ENCODE assay signal across 9 cellular contexts in genomic region chr14:64761441-64762043, GRCh38. TPM values are rescaled to one million over a fixed set of nuclear protein-coding genes. Genes with fewer than 3 reads are reported as not detected.
DNase-seq lines count a peak whose midpoint lies in the region; ATAC-seq, FAIRE-seq and TF ChIP-seq lines count a peak whose summit lies in the region.
"Had no signal": no experiment of that assay in that cellular context is flagged by ENCODE, and none has a peak within 500 bp of the region (broad histone marks: within the 10 kb centered on the region; RNA-seq: fewer than 3 reads in every experiment).

No MANE protein-coding gene starts in this region.

- DNase-seq in DMS 273 (lab: John Stamatoyannopoulos, UW; ENCODE audit: unreplicated experiment) (peak; percentile 61), DMS 273 treated with DMSO at 0.1 percent for 48 hours (lab: John Stamatoyannopoulos, UW) (no peak), astrocyte (ENCODE audit: low read depth) (no peak), immature natural killer cell (no peak), suprapubic skin (ENCODE audit: low spot score in 2 of 2) (no peak), DMS153 (lab: John Stamatoyannopoulos, UW) (no peak)
- no peak for DNase-seq in stimulated activated naive CD4-positive, alpha-beta T cell (lab: John Stamatoyannopoulos, UW)
- DNase-seq: 8988T had no signal

- H3K27me3 Mint-ChIP-seq in astrocyte (ENCODE audit: low read depth, unreplicated experiment) = no peaks in the 10 kb centered on the region
- peaks cover 5 to 47% (median 32%) of the 10 kb centered on the region in 3 donors for H3K27me3 Mint-ChIP-seq in immature natural killer cell (ENCODE audit: low read depth in 3 of 3)

- H3K36me3 ChIP-seq in astrocyte (ENCODE audit: insufficient read depth, low read length) (no peaks in the 10 kb centered on the region), suprapubic skin (no peaks in the 10 kb centered on the region)

- peak overlapping the region; percentile 69 for H3K27ac ChIP-seq in astrocyte (ENCODE audit: low read depth, low read length)
- H3K27ac ChIP-seq in suprapubic skin = peak overlapping the region; percentile 65

- H3K9me3 ChIP-seq in astrocyte (ENCODE audit: insufficient read depth, low read depth, low read length) (no peaks in the 10 kb centered on the region), suprapubic skin (no peaks in the 10 kb centered on the region)

- peak overlapping the region; percentile 79 for H3K27ac Mint-ChIP-seq in astrocyte (ENCODE audit: unreplicated experiment)
- H3K27ac Mint-ChIP-seq in immature natural killer cell = peak overlapping the region in 4 of 6 donors; percentile 51 to 78 (median 66)

- H2AFZ ChIP-seq in astrocyte (ENCODE audit: low read depth, low read length) = peak overlapping the region; percentile 18

- no peak for TF ChIP-seq CTCF in astrocyte (IDR thresholded peaks at IDR 0.05; ENCODE audit: insufficient read depth, low read depth, low read length)
- TF ChIP-seq CTCF in suprapubic skin (IDR thresholded peaks at IDR 0.05) = no peak

- H3K4me1 ChIP-seq in astrocyte (ENCODE audit: insufficient read depth, low read length) (peaks cover 65% of the 10 kb centered on the region), suprapubic skin (peaks cover 75% of the 10 kb centered on the region)

- H3K4me1 Mint-ChIP-seq in astrocyte (ENCODE audit: low read depth, unreplicated experiment) = peaks cover 72% of the 10 kb centered on the region
- peaks cover 82 to 83% of the 10 kb centered on the region in 2 donors for H3K4me1 Mint-ChIP-seq in immature natural killer cell

- H3K36me3 Mint-ChIP-seq in astrocyte (ENCODE audit: low read depth, unreplicated experiment) = no peaks in the 10 kb centered on the region
- H3K36me3 Mint-ChIP-seq in immature natural killer cell = no peaks in the 10 kb centered on the region

- no peak for TF ChIP-seq EP300 in suprapubic skin (IDR thresholded peaks at IDR 0.05)

- 31% methylated on average over 4 of the region's 5 CpGs for WGBS in suprapubic skin

- no peak for ATAC-seq in HG03460 (IDR thresholded peaks at IDR 0.05; ENCODE audit: unreplicated experiment)

- H3K79me2 ChIP-seq in astrocyte (ENCODE audit: insufficient read depth, low read length) = no peaks in the 10 kb centered on the region

- H3K9me3 Mint-ChIP-seq in astrocyte (ENCODE audit: unreplicated experiment) (no peaks in the 10 kb centered on the region), immature natural killer cell (no peaks in the 10 kb centered on the region)

- FAIRE-seq in astrocyte (lab: Jason Lieb, UNC) = no peak

- peak overlapping the region; percentile 77 for H3K4me2 ChIP-seq in astrocyte (ENCODE audit: low read length)

- peak overlapping the region; percentile 42 for H3K4me3 Mint-ChIP-seq in astrocyte (ENCODE audit: unreplicated experiment)
- peak overlapping the region in 3 of 5 donors; percentile 48 to 68 (median 68) for H3K4me3 Mint-ChIP-seq in immature natural killer cell

- H4K20me1 ChIP-seq in astrocyte (ENCODE audit: insufficient read depth, low read length) = no peaks in the 10 kb centered on the region

- H3K27me3 ChIP-seq in astrocyte (ENCODE audit: insufficient read depth, low read length) = no peaks in the 10 kb centered on the region
- no peaks in the 10 kb centered on the region for H3K27me3 ChIP-seq in suprapubic skin

- peak overlapping the region; percentile 70 for H3K9ac ChIP-seq in astrocyte (ENCODE audit: low read length)

- H3K4me3 ChIP-seq in astrocyte (ENCODE audit: insufficient read depth, low read depth, low read length) = peak overlapping the region; percentile 19
- no peak overlapping the region for H3K4me3 ChIP-seq in suprapubic skin

- no peak for TF ChIP-seq POLR2A in suprapubic skin (IDR thresholded peaks at IDR 0.05)

RNA-seq across cellular contexts. Expression of gene PLEKHG3, which starts 57.3 kb away (rescaled TPM):
- total RNA-seq in astrocyte (84.1 and 98.6 TPM in 2 replicates), suprapubic skin (100 to 1,000 TPM in 1 of 4 donors, 10 to 100 TPM in 3; 60.4 to 140 (median 96.5) TPM)
- 100 to 1,000 TPM in 1 of 3 donors, 10 to 100 TPM in 2; 36.8 to 216 (median 71.4) TPM for polyA plus RNA-seq in immature natural killer cell
